ENCODE assay signal across 1 cellular context in the genomic region with DNA sequence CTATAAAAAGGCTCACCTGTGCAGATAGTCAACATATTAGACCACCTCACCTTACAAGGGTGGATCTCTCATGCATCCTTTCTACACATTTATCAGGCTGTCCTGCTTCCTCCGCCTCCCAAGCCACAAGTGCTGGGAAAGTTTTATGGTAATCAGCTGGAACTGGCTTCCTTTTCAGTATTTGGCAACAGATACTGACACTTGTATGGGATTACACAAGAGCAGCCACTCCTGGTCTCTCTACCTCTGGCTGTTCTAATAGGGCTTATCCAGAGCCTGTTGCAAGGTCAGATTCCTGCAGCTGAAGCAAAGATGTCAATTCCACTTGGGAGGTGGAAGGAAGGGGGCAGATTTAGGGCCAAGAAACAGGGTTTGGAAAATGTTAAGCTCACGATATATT.
TF ChIP-seq lines count a peak whose summit lies in the region.

No MANE protein-coding gene starts in this region.

TF ChIP-seq in IMR-90, 13 proteins besides CTCF, POLR2A, EP300 and RAD21 (continued from another document):
- TF ChIP-seq MXI1 (IDR thresholded peaks at IDR 0.05; ENCODE audit: borderline replicate concordance, low read depth, low read length) (no peak), CEBPB (IDR thresholded peaks at IDR 0.05; ENCODE audit: low read depth, low read length) (no peak), RFX5 (IDR thresholded peaks at IDR 0.05; ENCODE audit: low read depth, low read length) (no peak), MAZ (IDR thresholded peaks at IDR 0.05; ENCODE audit: borderline replicate concordance, low read depth, low read length) (no peak)
- TF ChIP-seq, protein P1, sequence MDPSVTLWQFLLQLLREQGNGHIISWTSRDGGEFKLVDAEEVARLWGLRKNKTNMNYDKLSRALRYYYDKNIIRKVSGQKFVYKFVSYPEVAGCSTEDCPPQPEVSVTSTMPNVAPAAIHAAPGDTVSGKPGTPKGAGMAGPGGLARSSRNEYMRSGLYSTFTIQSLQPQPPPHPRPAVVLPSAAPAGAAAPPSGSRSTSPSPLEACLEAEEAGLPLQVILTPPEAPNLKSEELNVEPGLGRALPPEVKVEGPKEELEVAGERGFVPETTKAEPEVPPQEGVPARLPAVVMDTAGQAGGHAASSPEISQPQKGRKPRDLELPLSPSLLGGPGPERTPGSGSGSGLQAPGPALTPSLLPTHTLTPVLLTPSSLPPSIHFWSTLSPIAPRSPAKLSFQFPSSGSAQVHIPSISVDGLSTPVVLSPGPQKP (IDR thresholded peaks at IDR 0.05; ENCODE audit: borderline replicate concordance, low read depth, low read length): no peak
TF ChIP-seq in IMR-90: peak in this region for 0.
